In the genomic region with DNA sequence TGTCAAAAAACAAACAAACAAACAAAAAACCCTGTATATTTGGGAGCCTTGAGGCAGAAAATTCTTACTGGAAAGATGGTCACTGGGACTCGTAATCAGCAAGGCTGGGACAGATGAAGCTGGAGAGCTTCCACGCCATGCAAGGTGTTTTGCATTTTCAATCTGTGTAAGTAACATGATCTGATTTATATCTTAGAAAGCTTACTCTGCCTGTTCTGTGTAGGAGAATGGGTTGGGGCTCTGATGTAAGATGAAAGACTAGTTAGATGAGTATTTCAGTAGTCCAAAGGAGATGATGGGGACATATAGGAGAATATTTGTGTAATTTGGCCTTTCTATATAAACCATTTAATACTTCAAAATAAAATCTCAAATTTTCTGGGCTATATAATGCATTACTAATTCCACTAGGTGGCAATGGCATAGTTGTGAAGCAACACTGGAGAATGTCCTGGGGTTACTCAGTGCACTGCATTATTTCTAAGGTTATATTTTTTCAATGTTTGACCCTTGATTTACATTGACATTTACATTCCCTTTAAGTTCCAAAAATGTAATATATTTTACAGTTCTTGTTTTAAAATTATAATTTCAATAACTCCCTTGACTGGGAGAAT, we compare ENCODE assay signal across 9 cellular contexts.
A peak's percentile ranks its signal among the peaks of the same experiment; 100 is the strongest.
DNase-seq lines count a peak whose midpoint lies in the region; ATAC-seq and TF ChIP-seq lines count a peak whose summit lies in the region.
"Had no signal": no experiment of that assay in that cellular context is flagged by ENCODE, and none has a peak within 500 bp of the region (broad histone marks: within the 10 kb centered on the region; RNA-seq: fewer than 3 reads in every experiment).

No MANE protein-coding gene starts in this region.

- POLR2A ChIA-PET in RWPE1 (lab: Yijun Ruan, JAX; ENCODE audit: low non-redundant PET) = no interaction called here

- CTCF ChIA-PET in RWPE1 (lab: Yijun Ruan, JAX) = interaction anchor here (0.6 to 0.9 kb wide), 3 partner anchors 14 to 194 kb away, joined by 3 to 4 read pairs (median 3); no protein-coding TSS in a partner anchor

- TF ChIP-seq CTCF in GM10266 (IDR thresholded peaks at IDR 0.05; ENCODE audit: control insufficient read depth, insufficient read depth, low read depth, missing control alignments) (peak; percentile 52), RWPE1 (conservative IDR thresholded peaks at IDR 0.05; ENCODE audit: low read depth) (peak; percentile 84)

- DNase-seq in GM10266 (ENCODE audit: extremely low spot score) (peak; percentile 34), RWPE1 (ENCODE audit: low spot score) (peak; percentile 66), iris pigment epithelial cell (ENCODE audit: low read depth) (peak; percentile 48), hippocampal formation (lab: John Stamatoyannopoulos, UW) (no peak), HPDE6-E6E7 (ENCODE audit: extremely low spot score) (no peak), RPMI8226 (no peak)
- DNase-seq in stimulated activated CD8-positive, alpha-beta memory T cell treated with anti-CD3 and anti-CD28 coated beads, Interleukin-4, amount 100 ng/mL, for 48 hours = no peak

- ATAC-seq in HG02759 (IDR thresholded peaks at IDR 0.05; ENCODE audit: unreplicated experiment) = peak; percentile 63

- H3K27ac ChIP-seq in RWPE1 = no peak overlapping the region
- H3K27ac ChIP-seq: SK-N-MC had no signal

Comparison
In these comparisons a context has a peak if more than half of its experiments do, and no peak if none do; other contexts are left out.
1. DNase-seq: peak in GM10266 (single experiment), RWPE1 (single experiment) and iris pigment epithelial cell (single experiment); none in hippocampal formation (0 of 2), stimulated activated CD8-positive, alpha-beta memory T cell treated with anti-CD3 and anti-CD28 coated beads, Interleukin-4, amount 100 ng/mL, for 48 hours (single experiment), HPDE6-E6E7 (single experiment) and RPMI8226 (single experiment).